ENCODE assay signal across 9 cellular contexts in genomic region chr15:23304267-23304666, GRCh38. TPM values are rescaled to one million over a fixed set of nuclear protein-coding genes. Genes with fewer than 3 reads are reported as not detected.
DNase-seq lines count a peak whose midpoint lies in the region; ATAC-seq and TF ChIP-seq lines count a peak whose summit lies in the region.
"Not testable (repeated sequence)": the region's sequence is repeated elsewhere in the genome, so short reads cannot be mapped to it uniquely, and the experiment has no call there.
"Had no signal": no experiment of that assay in that cellular context is flagged by ENCODE, and none has a peak within 500 bp of the region (broad histone marks: within the 10 kb centered on the region; RNA-seq: fewer than 3 reads in every experiment).

No MANE protein-coding gene starts in this region.

- TF ChIP-seq CTCF in 22Rv1 (IDR thresholded peaks at IDR 0.05); OCI-LY3 (IDR thresholded peaks at IDR 0.05; ENCODE audit: low read depth, low read length); chondrocyte (IDR thresholded peaks at IDR 0.05); heart left ventricle (IDR thresholded peaks at IDR 0.05): not testable (repeated sequence)

- peaks cover 26% of the 10 kb centered on the region for H3K4me1 Mint-ChIP-seq in activated T-cell treated with anti-CD3 and anti-CD28 coated beads, Interleukin-2, amount 50 U/mL, for 24 hours (ENCODE audit: low read depth)
- peaks cover 18% of the 10 kb centered on the region for H3K4me1 Mint-ChIP-seq in chondrocyte (ENCODE audit: low read depth)

- H3K79me2 ChIP-seq in GM23248 (ENCODE audit: insufficient read depth): peaks cover 49% of the 10 kb centered on the region
- not testable (repeated sequence) for H3K79me2 ChIP-seq in OCI-LY3 (ENCODE audit: low read length)

- H2AFZ ChIP-seq in GM23248: peak overlapping the region; percentile 87
- peak overlapping the region; percentile 30; the same call in 1 of the 2 replicates for H2AFZ ChIP-seq in OCI-LY3 (ENCODE audit: low read depth, low read length)

- in situ Hi-C loops in GM23248 (cut with MboI): not testable (repeated sequence)

- H3F3A ChIP-seq in GM23248 (ENCODE audit: insufficient read depth): not testable (repeated sequence)

- not testable (repeated sequence) for H3K27me3 ChIP-seq in GM23248 (replicated peaks; ENCODE audit: insufficient read depth); OCI-LY3 (ENCODE audit: low read depth, low read length); heart left ventricle; mononuclear cell (ENCODE audit: insufficient read depth, low read length)

- intact Hi-C loops in heart left ventricle (cut with DNase I): not testable (repeated sequence)

- not testable (repeated sequence) for H3K36me3 ChIP-seq in GM23248 (ENCODE audit: low read depth); OCI-LY3 (replicated peaks; ENCODE audit: low read depth, low read length)
- H3K36me3 ChIP-seq in heart left ventricle: peaks cover 0 to 36% (median 11%) of the 10 kb centered on the region in 9 donors

- DNase-seq in GM23248: peak; percentile 14
- DNase-seq in activated T-cell treated with anti-CD3 and anti-CD28 coated beads, Interleukin-2, amount 50 U/mL, for 24 hours; chondrocyte (ENCODE audit: low spot score); skeletal muscle cell (ENCODE audit: low read depth): not testable (repeated sequence)
- DNase-seq in heart left ventricle: peak in 1 of 5 donors; percentile 27

- H3K4me2 ChIP-seq in GM23248 (ENCODE audit: unreplicated experiment) (peak overlapping the region; percentile 89), OCI-LY3 (ENCODE audit: low read length) (peak overlapping the region; percentile 65)

- H3K27ac ChIP-seq in 22Rv1 (peak overlapping the region; percentile 62), GM23248 (peak overlapping the region; percentile 70), heart left ventricle (peak overlapping the region in 7 of 12 donors; percentile 38 to 66 (median 57))
- H3K27ac ChIP-seq in OCI-LY3 (ENCODE audit: low read length): not testable (repeated sequence)

- H3K27me3 Mint-ChIP-seq in activated T-cell treated with anti-CD3 and anti-CD28 coated beads, Interleukin-2, amount 50 U/mL, for 24 hours; chondrocyte (ENCODE audit: low read depth): not testable (repeated sequence)

- H3K9ac ChIP-seq in GM23248 (peak overlapping the region; percentile 86), OCI-LY3 (ENCODE audit: low read length) (peak overlapping the region; percentile 52; the same call in 1 of the 2 replicates)

- not testable (repeated sequence) for H3K9me3 ChIP-seq in GM23248 (ENCODE audit: low read depth); OCI-LY3 (ENCODE audit: insufficient read depth, low read length); heart left ventricle; mononuclear cell (ENCODE audit: low read depth, low read length)

- not testable (repeated sequence) for H4K20me1 ChIP-seq in GM23248 (ENCODE audit: insufficient read depth); OCI-LY3 (ENCODE audit: insufficient read depth, low read length)

- H3K4me3 ChIP-seq in GM23248: peak overlapping the region; percentile 98
- H3K4me3 ChIP-seq in OCI-LY3 (ENCODE audit: low read length): peak overlapping the region; percentile 77
- H3K4me3 ChIP-seq in heart left ventricle: peak overlapping the region; percentile 10 to 63 (median 54)
- peak overlapping the region; percentile 34 for H3K4me3 ChIP-seq in mononuclear cell (ENCODE audit: low read length)
- peak overlapping the region; percentile 54 for H3K4me3 ChIP-seq in skeletal muscle cell (ENCODE audit: low read depth, low read length)

- WGBS in GM23248 (ENCODE audit: low coverage in 1 of 2, low lambda C conversion rate in 2 of 2, missing lambda C conversion rate in 2 of 2), 2 experiments: 4% methylated on average over 7 of the region's 7 CpGs
- WGBS in heart left ventricle, 4 donors: 0 to 13% (median 5%) methylated on average over 4 to 7 of the region's 7 CpGs

- peaks cover 42% of the 10 kb centered on the region for H3K36me3 Mint-ChIP-seq in activated T-cell treated with anti-CD3 and anti-CD28 coated beads, Interleukin-2, amount 50 U/mL, for 24 hours (ENCODE audit: low read depth)
- not testable (repeated sequence) for H3K36me3 Mint-ChIP-seq in chondrocyte (ENCODE audit: low read depth)

- H3K27ac Mint-ChIP-seq in activated T-cell treated with anti-CD3 and anti-CD28 coated beads, Interleukin-2, amount 50 U/mL, for 24 hours: peak overlapping the region; percentile 86
- H3K27ac Mint-ChIP-seq in chondrocyte (ENCODE audit: unreplicated experiment): peak overlapping the region; percentile 76

- H3K4me3 Mint-ChIP-seq in activated T-cell treated with anti-CD3 and anti-CD28 coated beads, Interleukin-2, amount 50 U/mL, for 24 hours: peak overlapping the region; percentile 91
- peak overlapping the region; percentile 81 for H3K4me3 Mint-ChIP-seq in chondrocyte (ENCODE audit: unreplicated experiment)

- H3K9me2 ChIP-seq in GM23248 (ENCODE audit: insufficient read depth): not testable (repeated sequence)

- TF ChIP-seq POLR2A in heart left ventricle (IDR thresholded peaks at IDR 0.05): not testable (repeated sequence)

- ATAC-seq in heart left ventricle: not testable (repeated sequence)

- H3K4me1 ChIP-seq in GM23248 (ENCODE audit: insufficient read depth); OCI-LY3 (ENCODE audit: low read length); mononuclear cell (ENCODE audit: insufficient read depth, low read length): not testable (repeated sequence)
- H3K4me1 ChIP-seq in heart left ventricle: peaks cover 0 to 23% (median 9%) of the 10 kb centered on the region in 12 donors

- H3K9me3 Mint-ChIP-seq in activated T-cell treated with anti-CD3 and anti-CD28 coated beads, Interleukin-2, amount 50 U/mL, for 24 hours; chondrocyte (ENCODE audit: low read depth): not testable (repeated sequence)

RNA-seq across cellular contexts. Expression of gene GOLGA6L26, which starts 29.7 kb away (rescaled TPM):
- total RNA-seq in GM23248 (2014; rRNA removed; shearing (Covaris generic)): not detected in 2 replicates
- polyA plus RNA-seq in GM23248 (2016; fragmentation: Nextera tagmentation; extraction: Ambion mirVana): not detected in 2 replicates
- not detected in 3 replicates for total RNA-seq in chondrocyte
- total RNA-seq in heart left ventricle: not detected
- polyA plus RNA-seq in heart left ventricle: not detected
- total RNA-seq in mononuclear cell: not detected
- total RNA-seq: occipital lobe had no signal

RNA-seq across cellular contexts. Expression of gene GOLGA8S, which starts 50.3 kb away (rescaled TPM):
- 0.11 and 0.13 TPM in 2 replicates for total RNA-seq in GM23248 (2014; rRNA removed; shearing (Covaris generic))
- polyA plus RNA-seq in GM23248 (2016; fragmentation: Nextera tagmentation; extraction: Ambion mirVana) (not detected in 2 replicates), heart left ventricle (under 1 TPM; 0.01 to 0.30 TPM)
- total RNA-seq in chondrocyte (0.32 to 0.94 TPM (median 0.46 TPM) in 3 replicates), heart left ventricle (1 to 10 TPM in 1 of 9 donors, under 1 TPM in 6, not detected in 2; 0.12 to 1.2 (median 0.39) TPM), mononuclear cell (0.10 TPM)
- total RNA-seq: occipital lobe had no signal

Comparison
In these comparisons a context has a peak if more than half of its experiments do, and no peak if none do; other contexts are left out.
1. H3K4me3 ChIP-seq: peak in every context shown above with its lines; median percentile 98 in GM23248; 77 in OCI-LY3; 54 in skeletal muscle cell; 54 in heart left ventricle; 34 in mononuclear cell.